In the genomic region with DNA sequence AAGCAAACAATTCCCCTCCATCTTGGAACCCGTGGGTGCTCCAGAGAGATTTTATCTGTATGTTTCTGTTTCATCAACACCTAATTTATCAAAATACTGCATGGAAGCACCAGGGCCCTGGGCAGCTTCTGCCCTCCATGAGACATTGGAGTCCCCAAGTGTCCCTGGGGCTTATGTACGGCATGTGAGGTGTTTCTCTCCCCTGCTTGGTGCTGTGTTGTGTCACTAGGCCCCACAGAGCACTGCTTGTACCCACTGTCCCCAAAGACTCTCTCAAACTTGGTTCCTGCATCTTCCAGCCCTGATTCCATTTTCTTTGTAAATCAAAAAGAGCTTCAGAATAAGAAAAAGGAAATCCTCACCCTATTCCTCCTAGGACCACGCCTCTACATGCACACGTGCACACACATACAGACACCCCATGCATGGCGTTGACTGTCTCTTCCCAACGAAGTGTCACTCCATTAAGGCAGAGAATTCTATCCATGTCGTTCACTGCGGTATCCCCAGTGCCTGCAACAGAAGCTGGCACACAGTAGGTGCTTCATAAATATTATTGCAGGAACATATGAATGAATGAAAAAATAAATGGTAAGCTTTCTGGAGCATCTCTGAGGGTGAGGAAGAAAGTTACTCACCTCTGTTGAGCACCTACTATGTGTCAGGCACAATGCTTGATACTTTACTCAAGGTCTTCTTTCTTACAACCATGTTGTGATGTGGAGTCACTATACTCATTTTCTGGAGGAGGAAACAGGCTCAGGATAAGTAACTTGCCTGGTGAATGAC, we compare ENCODE assay signal across 31 cellular contexts.
"Had no signal": no experiment of that assay in that cellular context is flagged by ENCODE, and none has a peak within 500 bp of the region (broad histone marks: within the 10 kb centered on the region; RNA-seq: fewer than 3 reads in every experiment).

No MANE protein-coding gene starts in this region.

- H2AFZ ChIP-seq: neural progenitor cell, parathyroid adenoma had no signal

- H3K4me1 ChIP-seq: neural progenitor cell, parathyroid adenoma, psoas muscle, thyroid gland, tibial nerve, upper lobe of right lung, uterus had no signal

- H3K9me3 ChIP-seq: ovary, psoas muscle, thoracic aorta, thyroid gland, upper lobe of right lung, uterus had no signal

- ATAC-seq: naive thymus-derived CD8-positive, alpha-beta T cell; natural killer cell treated with Interleukin-12 subunit alpha and Interleukin-12 subunit beta and Interleukin-15 and Interleukin-18, amount 100 ng/mL, for 72 hours; psoas muscle; right cardiac atrium; sciatic nerve; stimulated activated effector memory CD8-positive, alpha-beta T cell treated with anti-CD3 and anti-CD28 coated beads, Interleukin-12 subunit alpha, Interleukin-12 subunit beta, amount 100 ng/mL, for 72 hours; stimulated activated naive B cell treated with anti-CD40 and anti-IgM and Interleukin-4, amounts not matched to agents 10 μg/mL and 1 μg/mL and 100 μg/mL, for 72 hours; upper lobe of right lung had no signal

- H3K4me3 ChIP-seq: neural progenitor cell, ovary, psoas muscle, skin epidermis, smooth muscle cell, spleen, stomach, thoracic aorta, thyroid gland, tibial nerve, upper lobe of right lung, uterus had no signal

- H3K4me2 ChIP-seq: neural progenitor cell, smooth muscle cell had no signal

- H3K36me3 Mint-ChIP-seq: naive B cell; naive thymus-derived CD8-positive, alpha-beta T cell; natural killer cell treated with Interleukin-12 subunit alpha and Interleukin-12 subunit beta and Interleukin-15 and Interleukin-18, amount 100 ng/mL, for 72 hours; neural progenitor cell; stimulated activated effector memory CD8-positive, alpha-beta T cell treated with anti-CD3 and anti-CD28 coated beads, Interleukin-12 subunit alpha, Interleukin-12 subunit beta, amount 100 ng/mL, for 72 hours; stimulated activated naive B cell treated with anti-CD40 and anti-IgM and Interleukin-4, amounts not matched to agents 10 μg/mL and 1 μg/mL and 100 μg/mL, for 72 hours had no signal

- H3K4me1 Mint-ChIP-seq: naive B cell; neural progenitor cell; stimulated activated effector memory CD8-positive, alpha-beta T cell treated with anti-CD3 and anti-CD28 coated beads, Interleukin-12 subunit alpha, Interleukin-12 subunit beta, amount 100 ng/mL, for 72 hours; stimulated activated naive B cell treated with anti-CD40 and anti-IgM and Interleukin-4, amounts not matched to agents 10 μg/mL and 1 μg/mL and 100 μg/mL, for 72 hours had no signal

- H3K9me3 Mint-ChIP-seq: natural killer cell treated with Interleukin-12 subunit alpha and Interleukin-12 subunit beta and Interleukin-15 and Interleukin-18, amount 100 ng/mL, for 72 hours; nephron progenitor cell; neural progenitor cell; stimulated activated effector memory CD8-positive, alpha-beta T cell treated with anti-CD3 and anti-CD28 coated beads, Interleukin-12 subunit alpha, Interleukin-12 subunit beta, amount 100 ng/mL, for 72 hours; stimulated activated naive CD8-positive, alpha-beta T cell treated with anti-CD3 and anti-CD28 coated beads, Interleukin-15, Interleukin-2, amounts not matched to agents 100 ng/mL and 50 ng/mL, for 24 hours had no signal

- DNase-seq: naive B cell; naive thymus-derived CD8-positive, alpha-beta T cell; nephron progenitor cell; occipital lobe; ovary; posterior cingulate gyrus; psoas muscle; right cardiac atrium; spleen; stimulated activated CD4-positive, alpha-beta T cell treated with anti-CD3 and anti-CD28 coated beads, Interleukin-15, amount 100 ng/mL, for 24 hours; stimulated activated CD4-positive, alpha-beta T cell treated with anti-CD3 and anti-CD28 coated beads, Interleukin-2, amount 100 ng/mL, for 24 hours; stimulated activated CD4-positive, alpha-beta T cell treated with anti-CD3 and anti-CD28 coated beads, Interleukin-2, amount 100 ng/mL, for 48 hours; stimulated activated CD4-positive, alpha-beta T cell treated with anti-CD3 and anti-CD28 coated beads, Interleukin-4, amount 100 ng/mL, for 24 hours; stimulated activated naive B cell treated with anti-CD40 and anti-IgM and Interleukin-4, amounts not matched to agents 10 μg/mL and 1 μg/mL and 100 μg/mL, for 72 hours; stimulated activated naive CD4-positive, alpha-beta T cell treated with Interleukin-2 at 50 U/mL for 16 hours; stomach; thyroid gland; trophoblast cell; upper lobe of right lung; uterus had no signal

- H3K36me3 ChIP-seq: neural progenitor cell, ovary, spleen, stomach, thoracic aorta, thyroid gland, tibial nerve, upper lobe of right lung, uterus had no signal

- H3K27ac ChIP-seq: neural progenitor cell, ovary, parathyroid adenoma, psoas muscle, skin epidermis, spleen, stomach, thoracic aorta, thyroid gland, tibial nerve, upper lobe of right lung, uterus had no signal

- H3K27ac Mint-ChIP-seq: naive B cell; naive thymus-derived CD8-positive, alpha-beta T cell; natural killer cell treated with Interleukin-12 subunit alpha and Interleukin-12 subunit beta and Interleukin-15 and Interleukin-18, amount 100 ng/mL, for 72 hours; nephron progenitor cell; neural progenitor cell; progenitor cell of endocrine pancreas; stimulated activated effector memory CD8-positive, alpha-beta T cell treated with anti-CD3 and anti-CD28 coated beads, Interleukin-12 subunit alpha, Interleukin-12 subunit beta, amount 100 ng/mL, for 72 hours; stimulated activated naive B cell treated with anti-CD40 and anti-IgM and Interleukin-4, amounts not matched to agents 10 μg/mL and 1 μg/mL and 100 μg/mL, for 72 hours; stimulated activated naive CD8-positive, alpha-beta T cell treated with anti-CD3 and anti-CD28 coated beads, Interleukin-15, Interleukin-2, amounts not matched to agents 100 ng/mL and 50 ng/mL, for 24 hours had no signal

- H3K4me3 Mint-ChIP-seq: naive B cell; naive thymus-derived CD8-positive, alpha-beta T cell; natural killer cell treated with Interleukin-12 subunit alpha and Interleukin-12 subunit beta and Interleukin-15 and Interleukin-18, amount 100 ng/mL, for 72 hours; nephron progenitor cell; neural progenitor cell; stimulated activated effector memory CD8-positive, alpha-beta T cell treated with anti-CD3 and anti-CD28 coated beads, Interleukin-12 subunit alpha, Interleukin-12 subunit beta, amount 100 ng/mL, for 72 hours; stimulated activated naive B cell treated with anti-CD40 and anti-IgM and Interleukin-4, amounts not matched to agents 10 μg/mL and 1 μg/mL and 100 μg/mL, for 72 hours; stimulated activated naive CD8-positive, alpha-beta T cell treated with anti-CD3 and anti-CD28 coated beads, Interleukin-15, Interleukin-2, amounts not matched to agents 100 ng/mL and 50 ng/mL, for 24 hours had no signal

- H3K27me3 ChIP-seq: neural progenitor cell, ovary, thyroid gland, upper lobe of right lung, uterus had no signal

- H3K79me2 ChIP-seq: parathyroid adenoma had no signal
